In genomic region chr13:101618440-101619187, GRCh38 we compare ENCODE assay signal across 1 cellular context.
TF ChIP-seq lines count a peak whose summit lies in the region.

No MANE protein-coding gene starts in this region.

TF ChIP-seq in liver, 16 proteins besides CTCF, POLR2A, EP300 and RAD21:
- TF ChIP-seq REST (IDR thresholded peaks at IDR 0.05) (no peak), FOXA2 (IDR thresholded peaks at IDR 0.05) (no peak), TAF1 (conservative IDR thresholded peaks at IDR 0.05) (no peak), FOXA1 (IDR thresholded peaks at IDR 0.05) (no peak), RXRA (IDR thresholded peaks at IDR 0.05) (peak in 1 of 2 donors; percentile 29), ZBTB33 (IDR thresholded peaks at IDR 0.05) (no peak), GABPA (IDR thresholded peaks at IDR 0.05 in 1 of 2, conservative IDR thresholded peaks at IDR 0.05 in 1 of 2) (no peak), YY1 (IDR thresholded peaks at IDR 0.05) (no peak), HNF4G (IDR thresholded peaks at IDR 0.05) (no peak), NR2F2 (IDR thresholded peaks at IDR 0.05) (no peak), HNF4A (conservative IDR thresholded peaks at IDR 0.05) (peak in 1 of 2 donors; percentile 39), EGR1 (IDR thresholded peaks at IDR 0.05; ENCODE audit: low read depth in 2 of 2) (no peak), SP1 (IDR thresholded peaks at IDR 0.05) (no peak), JUND (IDR thresholded peaks at IDR 0.05) (peak in 1 of 2 donors; percentile 30)
- TF ChIP-seq, protein P1, sequence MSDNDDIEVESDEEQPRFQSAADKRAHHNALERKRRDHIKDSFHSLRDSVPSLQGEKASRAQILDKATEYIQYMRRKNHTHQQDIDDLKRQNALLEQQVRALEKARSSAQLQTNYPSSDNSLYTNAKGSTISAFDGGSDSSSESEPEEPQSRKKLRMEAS (IDR thresholded peaks at IDR 0.05), result peak; percentile 12
- TF ChIP-seq, protein P2, sequence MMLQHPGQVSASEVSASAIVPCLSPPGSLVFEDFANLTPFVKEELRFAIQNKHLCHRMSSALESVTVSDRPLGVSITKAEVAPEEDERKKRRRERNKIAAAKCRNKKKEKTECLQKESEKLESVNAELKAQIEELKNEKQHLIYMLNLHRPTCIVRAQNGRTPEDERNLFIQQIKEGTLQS (IDR thresholded peaks at IDR 0.05), result no peak
